Comparison of ENCODE assay signal across 17 cellular contexts in the genomic region with DNA sequence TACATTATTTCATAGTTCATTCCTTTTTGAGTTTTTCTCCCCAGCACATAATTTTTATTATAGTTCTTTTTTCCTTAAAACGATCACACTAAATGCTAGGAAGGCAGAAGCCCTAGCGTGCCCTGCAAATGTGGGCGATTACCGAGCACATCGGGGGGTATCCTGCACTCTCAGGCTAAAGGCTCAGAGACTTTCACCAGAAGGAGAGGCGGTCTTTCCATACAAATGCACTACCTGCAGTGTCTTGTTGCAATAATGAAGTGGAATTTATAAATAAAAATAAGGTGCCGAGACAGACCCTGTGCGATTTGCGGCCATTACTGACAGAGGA. TPM values are rescaled to one million over a fixed set of nuclear protein-coding genes. Genes with fewer than 3 reads are reported as not detected.
"Had no signal": no experiment of that assay in that cellular context is flagged by ENCODE, and none has a peak within 500 bp of the region (broad histone marks: within the 10 kb centered on the region; RNA-seq: fewer than 3 reads in every experiment).

No MANE protein-coding gene starts in this region.

- H3K4me3 ChIP-seq: heart left ventricle, lung, pancreas, spleen, thoracic aorta had no signal

- H3K4me1 ChIP-seq: heart left ventricle, pancreas, spleen had no signal

- H3K9me3 Mint-ChIP-seq: activated T-helper 17 cell treated with anti-CD3 and anti-CD28 coated beads, Interleukin-2, amount 50 U/mL, for 72 hours had no signal

- H3K27ac Mint-ChIP-seq: activated T-helper 17 cell treated with anti-CD3 and anti-CD28 coated beads, Interleukin-2, amount 50 U/mL, for 72 hours had no signal

- H3K9me3 ChIP-seq: heart left ventricle, pancreas, spleen, thoracic aorta had no signal

- DNase-seq: activated CD4-positive, alpha-beta T cell treated with anti-CD3 and anti-CD28 coated beads for 1 hour; activated CD4-positive, alpha-beta T cell treated with anti-CD3 and anti-CD28 coated beads, Interleukin-2, amount 50 U/mL, for 4 hours; activated naive CD4-positive, alpha-beta T cell treated with Interleukin-2 at 50 U/mL for 16 hours; activated T-cell treated with anti-CD3 and anti-CD28 coated beads for 4 hours; aorta; cerebellar nuclear complex; effector memory CD4-positive, alpha-beta T cell; foreskin melanocyte; heart left ventricle; pancreas; T1000 had no signal

- H3K4me1 Mint-ChIP-seq: activated T-helper 17 cell treated with anti-CD3 and anti-CD28 coated beads, Interleukin-2, amount 50 U/mL, for 72 hours had no signal

- H3K27ac ChIP-seq: heart left ventricle, pancreas, spleen, thoracic aorta had no signal

- ATAC-seq: activated T-helper 17 cell treated with anti-CD3 and anti-CD28 coated beads, Interleukin-2, amount 50 U/mL, for 72 hours; sciatic nerve had no signal

- H3K4me3 Mint-ChIP-seq: activated T-helper 17 cell treated with anti-CD3 and anti-CD28 coated beads, Interleukin-2, amount 50 U/mL, for 72 hours had no signal

- H3K36me3 ChIP-seq: heart left ventricle, pancreas, spleen, thoracic aorta had no signal

RNA-seq across cellular contexts. Expression of a gene that starts 29.3 kb away (rescaled TPM):
- total RNA-seq: activated T-helper 17 cell treated with anti-CD3 and anti-CD28 coated beads, Interleukin-2, amount 50 U/mL, for 72 hours; fibroblast of lung; heart left ventricle; lung; pancreas; sciatic nerve; spleen; thoracic aorta had no signal
